Comparison of ENCODE assay signal across 9 cellular contexts in the genomic region with DNA sequence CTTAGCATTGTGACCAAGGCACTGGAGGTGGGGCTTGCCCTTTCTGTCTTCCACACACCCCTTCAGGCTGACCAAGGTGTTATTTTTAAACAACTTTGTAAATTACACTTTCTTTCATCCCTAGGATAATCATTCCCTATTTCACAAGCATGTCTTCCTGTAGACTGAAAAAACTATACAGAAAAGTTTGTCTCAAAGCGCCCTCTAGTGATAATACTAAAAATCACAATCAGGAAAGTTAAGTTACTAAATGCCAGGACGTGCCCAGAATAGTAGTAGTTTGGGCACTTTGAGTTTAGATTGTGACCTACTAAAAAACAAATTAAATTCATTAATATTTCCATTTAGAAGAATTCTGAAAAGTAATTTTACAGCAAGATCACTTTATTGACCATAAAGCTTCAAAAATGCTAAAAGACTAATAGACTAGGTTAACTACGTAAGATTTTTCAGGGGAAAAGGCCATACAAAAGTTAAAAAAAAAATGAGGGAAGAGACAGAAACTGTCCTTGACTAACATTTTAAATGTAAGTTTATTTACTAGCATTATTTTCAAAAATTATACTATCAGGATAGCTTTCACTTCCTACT.
DNase-seq lines count a peak whose midpoint lies in the region; ATAC-seq and TF ChIP-seq lines count a peak whose summit lies in the region.
"Had no signal": no experiment of that assay in that cellular context is flagged by ENCODE, and none has a peak within 500 bp of the region (broad histone marks: within the 10 kb centered on the region; RNA-seq: fewer than 3 reads in every experiment).

No MANE protein-coding gene starts in this region.

- ATAC-seq in HG03460 (IDR thresholded peaks at IDR 0.05; ENCODE audit: unreplicated experiment), result no peak

- in situ Hi-C loops in KBM-7 (cut with MboI; ENCODE audit: low pct_unique_long_range_greater_than_20kb, low sequenced_read_pairs) (no loop called here), SK-MEL-5 (cut with HindIII; ENCODE audit: low pct_unique_long_range_greater_than_20kb, low sequenced_read_pairs) (no loop called here)

- no peak overlapping the region for H3K4me3 ChIP-seq in fibroblast of the aortic adventitia (ENCODE audit: low read depth, low read length)

- TF ChIP-seq CTCF in fibroblast of the aortic adventitia (IDR thresholded peaks at IDR 0.05; ENCODE audit: insufficient read depth, low read length), result peak; percentile 57

- DNase-seq in DMS 273 (lab: John Stamatoyannopoulos, UW; ENCODE audit: unreplicated experiment), result peak; percentile 71
- DNase-seq in KBM-7, result peak; percentile 73
- peak; percentile 84 for DNase-seq in SK-MEL-5 (ENCODE audit: low read depth, low spot score)
- DNase-seq in fibroblast of the aortic adventitia (ENCODE audit: low read depth), result peak; percentile 75
- peak; percentile 66 for DNase-seq in renal cortical epithelial cell (ENCODE audit: low read depth)
- DNase-seq in central memory CD4-positive, alpha-beta T cell, result no peak
- DNase-seq in stimulated activated naive CD4-positive, alpha-beta T cell treated with Interleukin-2 at 50 U/mL for 16 hours (lab: John Stamatoyannopoulos, UW), result no peak
- DNase-seq: left cardiac atrium had no signal

Comparison
In these comparisons a context has a peak if more than half of its experiments do, and no peak if none do; other contexts are left out.
1. DNase-seq: peak in DMS 273 (single experiment), KBM-7 (single experiment), SK-MEL-5 (single experiment), fibroblast of the aortic adventitia (single experiment) and renal cortical epithelial cell (single experiment); none in central memory CD4-positive, alpha-beta T cell (single experiment) and stimulated activated naive CD4-positive, alpha-beta T cell treated with Interleukin-2 at 50 U/mL for 16 hours (single experiment).